Comparison of ENCODE assay signal across 9 cellular contexts in genomic region chr22:17786435-17787158, GRCh38. TPM values are rescaled to one million over a fixed set of nuclear protein-coding genes. Genes with fewer than 3 reads are reported as not detected.
A peak's percentile ranks its signal among the peaks of the same experiment; 100 is the strongest.
DNase-seq lines count a peak whose midpoint lies in the region; ATAC-seq and TF ChIP-seq lines count a peak whose summit lies in the region.
"Had no signal": no experiment of that assay in that cellular context is flagged by ENCODE, and none has a peak within 500 bp of the region (broad histone marks: within the 10 kb centered on the region; RNA-seq: fewer than 3 reads in every experiment).

No MANE protein-coding gene starts in this region.

- TF ChIP-seq CTCF in left lung (IDR thresholded peaks at IDR 0.05) (peak in 1 of 2 donors; percentile 15), tibial nerve (IDR thresholded peaks at IDR 0.05) (no peak)

- WGBS in tibial nerve, 2 donors: 47 to 50% methylated on average over 17 to 18 of the region's 18 CpGs

- H3K27me3 ChIP-seq in left lung: no peaks in the 10 kb centered on the region
- no peaks in the 10 kb centered on the region for H3K27me3 ChIP-seq in tibial nerve

- no peaks in the 10 kb centered on the region for H3K9me3 ChIP-seq in left lung
- H3K9me3 ChIP-seq in tibial nerve: no peaks in the 10 kb centered on the region

- peak overlapping the region; percentile 47 for H3K27ac Mint-ChIP-seq in dendritic cell treated with granulocyte-macrophage colony-stimulating factor and Interleukin-4, amounts not matched to agents 40 ng/mL and 50 ng/mL, for 4 days

- peaks cover 3% of the 10 kb centered on the region for H3K27me3 Mint-ChIP-seq in dendritic cell treated with granulocyte-macrophage colony-stimulating factor and Interleukin-4, amounts not matched to agents 40 ng/mL and 50 ng/mL, for 4 days

- peaks cover 35% of the 10 kb centered on the region for H3K4me1 Mint-ChIP-seq in dendritic cell treated with granulocyte-macrophage colony-stimulating factor and Interleukin-4, amounts not matched to agents 40 ng/mL and 50 ng/mL, for 4 days (ENCODE audit: low read depth)

- DNase-seq in NCI-H748 (lab: John Stamatoyannopoulos, UW; ENCODE audit: unreplicated experiment) (peak; percentile 75), NCI-H748 treated with DMSO at 0.1 percent for 48 hours (lab: John Stamatoyannopoulos, UW) (no peak), left lung (peak in 1 of 2 donors; percentile 43), tibial nerve (ENCODE audit: low spot score in 2 of 2) (peak; percentile 32 to 54), NCI-H524 treated with DMSO at 0.1 percent for 48 hours (lab: John Stamatoyannopoulos, UW) (no peak), NCI-H526 (lab: John Stamatoyannopoulos, UW) (no peak), NCI-H82 treated with DMSO at 0.1 percent for 48 hours (lab: John Stamatoyannopoulos, UW; ENCODE audit: unreplicated experiment) (no peak)
- DNase-seq: activated gamma-delta T cell treated with Interleukin-2 at 50 U/mL for 16 hours had no signal

- H3K4me3 Mint-ChIP-seq in dendritic cell treated with granulocyte-macrophage colony-stimulating factor and Interleukin-4, amounts not matched to agents 40 ng/mL and 50 ng/mL, for 4 days: no peak overlapping the region

- peak overlapping the region; percentile 40 to 58 for H3K27ac ChIP-seq in left lung
- peak overlapping the region in 3 of 4 donors; percentile 17 to 75 (median 72) for H3K27ac ChIP-seq in tibial nerve

- H3K4me3 ChIP-seq in left lung (no peak overlapping the region), tibial nerve (no peak overlapping the region)

- peak; percentile 57 to 72 for TF ChIP-seq EP300 in tibial nerve (IDR thresholded peaks at IDR 0.05)

- H3K4me1 ChIP-seq in left lung (peaks cover 4 to 18% of the 10 kb centered on the region in 2 donors), tibial nerve (peaks cover 0 to 32% (median 16%) of the 10 kb centered on the region in 4 donors)

- H3K36me3 ChIP-seq in left lung: peaks cover 0 to 22% of the 10 kb centered on the region in 2 donors
- peaks cover 0 to 39% (median 7%) of the 10 kb centered on the region in 3 donors for H3K36me3 ChIP-seq in tibial nerve

- intact Hi-C loops in dendritic cell treated with granulocyte-macrophage colony-stimulating factor and Interleukin-4, amounts not matched to agents 40 ng/mL and 50 ng/mL, for 4 days (cut with micrococcal nuclease): no loop called here
- intact Hi-C loops in left lung (cut with DNase I): no loop called here

- H3K36me3 Mint-ChIP-seq in dendritic cell treated with granulocyte-macrophage colony-stimulating factor and Interleukin-4, amounts not matched to agents 40 ng/mL and 50 ng/mL, for 4 days (ENCODE audit: low read depth): no peaks in the 10 kb centered on the region

- peak; percentile 23 for ATAC-seq in left lung

- no peaks in the 10 kb centered on the region for H3K9me3 Mint-ChIP-seq in dendritic cell treated with granulocyte-macrophage colony-stimulating factor and Interleukin-4, amounts not matched to agents 40 ng/mL and 50 ng/mL, for 4 days

- TF ChIP-seq POLR2A in tibial nerve (IDR thresholded peaks at IDR 0.05): no peak

RNA-seq across cellular contexts. Expression of gene BID, which starts 12.3 kb away (rescaled TPM):
- total RNA-seq in left lung (10 to 100 TPM; 26.6 to 33.5 TPM), tibial nerve (10 to 100 TPM in 2 of 4 donors, 1 to 10 TPM in 2; 6.3 to 47.1 (median 13.7) TPM)

Comparison
In these comparisons a context has a peak if more than half of its experiments do, and no peak if none do; other contexts are left out.
1. DNase-seq: peak in NCI-H748 (single experiment) and tibial nerve (2 of 2); none in NCI-H748 treated with DMSO at 0.1 percent for 48 hours (single experiment), NCI-H524 treated with DMSO at 0.1 percent for 48 hours (single experiment), NCI-H526 (0 of 2) and NCI-H82 treated with DMSO at 0.1 percent for 48 hours (single experiment).